In the genomic region with DNA sequence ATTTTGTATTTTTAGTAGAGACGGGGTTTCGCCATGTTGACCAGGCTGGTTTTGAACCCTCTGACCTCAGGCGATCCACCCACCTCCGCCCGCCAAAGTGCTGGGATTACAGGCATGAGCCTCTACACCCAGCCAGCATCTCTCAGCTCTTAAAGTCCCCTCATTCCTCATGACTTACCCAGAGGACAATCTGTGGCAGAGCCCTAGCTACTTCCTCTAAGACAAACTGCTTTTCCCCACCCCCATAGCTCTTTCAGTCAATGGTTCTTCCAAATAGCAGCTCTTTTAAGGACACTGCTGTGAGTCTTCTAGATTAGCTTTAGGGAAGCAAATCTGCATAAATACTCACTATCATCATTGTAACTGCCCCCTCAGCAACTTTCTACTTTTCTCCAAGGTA, we compare ENCODE assay signal across 1 cellular context.
TF ChIP-seq lines count a peak whose summit lies in the region.

No MANE protein-coding gene starts in this region.

TF ChIP-seq in WTC11, 78 proteins besides CTCF, POLR2A, EP300 and RAD21:
- no peak for TF ChIP-seq USF1 (CRISPR knock-in tag; IDR thresholded peaks at IDR 0.05)
- TF ChIP-seq ATF1 (CRISPR knock-in tag; IDR thresholded peaks at IDR 0.05), result no peak
- no peak for TF ChIP-seq TEAD1 (CRISPR knock-in tag; IDR thresholded peaks at IDR 0.05)
- TF ChIP-seq NR1H2 (CRISPR knock-in tag; IDR thresholded peaks at IDR 0.05), result no peak
- TF ChIP-seq, protein P1, sequence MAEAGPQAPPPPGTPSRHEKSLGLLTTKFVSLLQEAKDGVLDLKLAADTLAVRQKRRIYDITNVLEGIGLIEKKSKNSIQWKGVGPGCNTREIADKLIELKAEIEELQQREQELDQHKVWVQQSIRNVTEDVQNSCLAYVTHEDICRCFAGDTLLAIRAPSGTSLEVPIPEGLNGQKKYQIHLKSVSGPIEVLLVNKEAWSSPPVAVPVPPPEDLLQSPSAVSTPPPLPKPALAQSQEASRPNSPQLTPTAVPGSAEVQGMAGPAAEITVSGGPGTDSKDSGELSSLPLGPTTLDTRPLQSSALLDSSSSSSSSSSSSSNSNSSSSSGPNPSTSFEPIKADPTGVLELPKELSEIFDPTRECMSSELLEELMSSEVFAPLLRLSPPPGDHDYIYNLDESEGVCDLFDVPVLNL (CRISPR knock-in tag; IDR thresholded peaks at IDR 0.05; ENCODE audit: borderline replicate concordance, low read depth), result no peak
- no peak for TF ChIP-seq ELF4 (CRISPR knock-in tag; IDR thresholded peaks at IDR 0.05; ENCODE audit: low read depth)
- TF ChIP-seq KAT7 (CRISPR knock-in tag; IDR thresholded peaks at IDR 0.05; ENCODE audit: borderline replicate concordance), result no peak
- TF ChIP-seq, protein P2, sequence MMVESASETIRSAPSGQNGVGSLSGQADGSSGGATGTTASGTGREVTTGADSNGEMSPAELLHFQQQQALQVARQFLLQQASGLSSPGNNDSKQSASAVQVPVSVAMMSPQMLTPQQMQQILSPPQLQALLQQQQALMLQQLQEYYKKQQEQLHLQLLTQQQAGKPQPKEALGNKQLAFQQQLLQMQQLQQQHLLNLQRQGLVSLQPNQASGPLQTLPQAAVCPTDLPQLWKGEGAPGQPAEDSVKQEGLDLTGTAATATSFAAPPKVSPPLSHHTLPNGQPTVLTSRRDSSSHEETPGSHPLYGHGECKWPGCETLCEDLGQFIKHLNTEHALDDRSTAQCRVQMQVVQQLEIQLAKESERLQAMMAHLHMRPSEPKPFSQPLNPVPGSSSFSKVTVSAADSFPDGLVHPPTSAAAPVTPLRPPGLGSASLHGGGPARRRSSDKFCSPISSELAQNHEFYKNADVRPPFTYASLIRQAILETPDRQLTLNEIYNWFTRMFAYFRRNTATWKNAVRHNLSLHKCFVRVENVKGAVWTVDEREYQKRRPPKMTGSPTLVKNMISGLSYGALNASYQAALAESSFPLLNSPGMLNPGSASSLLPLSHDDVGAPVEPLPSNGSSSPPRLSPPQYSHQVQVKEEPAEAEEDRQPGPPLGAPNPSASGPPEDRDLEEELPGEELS (CRISPR knock-in tag; IDR thresholded peaks at IDR 0.05), result no peak
- TF ChIP-seq AFF4 (CRISPR knock-in tag; IDR thresholded peaks at IDR 0.05; ENCODE audit: borderline replicate concordance), result no peak
- no peak for TF ChIP-seq ZNF396 (CRISPR knock-in tag; IDR thresholded peaks at IDR 0.05; ENCODE audit: borderline replicate concordance)
- no peak for TF ChIP-seq PRRX2 (CRISPR knock-in tag; IDR thresholded peaks at IDR 0.05)
